7 cellular contexts compared by ENCODE assay signal in genomic region chr13:67231481-67231940, GRCh38. TPM values are rescaled to one million over a fixed set of nuclear protein-coding genes. Genes with fewer than 3 reads are reported as not detected.
A peak's percentile ranks its signal among the peaks of the same experiment; 100 is the strongest.
DNase-seq lines count a peak whose midpoint lies in the region; ATAC-seq and TF ChIP-seq lines count a peak whose summit lies in the region.

No MANE protein-coding gene starts in this region.

- 0 out of 2 replicates have a peak overlapping the region, but pooled peaks have one; percentile 86 for H2AFZ ChIP-seq in Karpas-422 (ENCODE audit: low read length)

- H3K4me3 Mint-ChIP-seq in activated T-helper 17 cell treated with anti-CD3 and anti-CD28 coated beads, Interleukin-2, amount 50 U/mL, for 72 hours = no peak overlapping the region

- peak overlapping the region; percentile 93 for H3K9ac ChIP-seq in Karpas-422 (ENCODE audit: low read length)
- H3K9ac ChIP-seq in iPS-20b (ENCODE audit: low read depth, low read length) = peak overlapping the region; percentile 79

- peaks cover 17% of the 10 kb centered on the region for H3K27me3 Mint-ChIP-seq in activated T-helper 17 cell treated with anti-CD3 and anti-CD28 coated beads, Interleukin-2, amount 50 U/mL, for 72 hours

- TF ChIP-seq EP300 in suprapubic skin (IDR thresholded peaks at IDR 0.05) = no peak

- H3K27me3 ChIP-seq in Karpas-422 (ENCODE audit: low read length) (no peaks in the 10 kb centered on the region), iPS-20b (ENCODE audit: insufficient read depth, low read length) (peaks cover 34% of the 10 kb centered on the region), suprapubic skin (peaks cover 16% of the 10 kb centered on the region)

- no peaks in the 10 kb centered on the region for H3K9me3 Mint-ChIP-seq in activated T-helper 17 cell treated with anti-CD3 and anti-CD28 coated beads, Interleukin-2, amount 50 U/mL, for 72 hours

- H3K4me3 ChIP-seq in Karpas-422 (ENCODE audit: low read length) = peak overlapping the region; percentile 89
- H3K4me3 ChIP-seq in iPS-20b (ENCODE audit: low read length) = peak overlapping the region; percentile 90
- peak overlapping the region; percentile 86 for H3K4me3 ChIP-seq in suprapubic skin

- no peak for ATAC-seq in activated T-helper 17 cell treated with anti-CD3 and anti-CD28 coated beads, Interleukin-2, amount 50 U/mL, for 72 hours (replicated peaks)
- no peak for ATAC-seq in HG03196 (IDR thresholded peaks at IDR 0.05; ENCODE audit: unreplicated experiment)

- WGBS in suprapubic skin = 11% methylated on average over 4 of the region's 4 CpGs

- no peaks in the 10 kb centered on the region for H3K9me3 ChIP-seq in Karpas-422 (ENCODE audit: low read length)
- no peaks in the 10 kb centered on the region for H3K9me3 ChIP-seq in iPS-20b (ENCODE audit: insufficient read depth, low read depth, low read length)
- no peaks in the 10 kb centered on the region for H3K9me3 ChIP-seq in suprapubic skin

- no peaks in the 10 kb centered on the region for H4K20me1 ChIP-seq in Karpas-422 (ENCODE audit: insufficient read depth, low read depth, low read length)

- peak overlapping the region; percentile 48 for H3K27ac Mint-ChIP-seq in activated T-helper 17 cell treated with anti-CD3 and anti-CD28 coated beads, Interleukin-2, amount 50 U/mL, for 72 hours

- peak overlapping the region; percentile 91 for H3K4me2 ChIP-seq in Karpas-422 (ENCODE audit: low read depth, low read length, poor library complexity, severe bottlenecking)

- no peak overlapping the region for H3K27ac ChIP-seq in Karpas-422 (ENCODE audit: low read length)
- H3K27ac ChIP-seq in iPS-20b (ENCODE audit: low read length) = no peak overlapping the region
- H3K27ac ChIP-seq in suprapubic skin = peak overlapping the region; percentile 79

- no peaks in the 10 kb centered on the region for H3K9me2 ChIP-seq in Karpas-422 (replicated peaks; ENCODE audit: insufficient read depth, low read length)

- TF ChIP-seq POLR2A in suprapubic skin (IDR thresholded peaks at IDR 0.05) = no peak

- DNase-seq in Karpas-422 = peak; percentile 50
- DNase-seq in suprapubic skin (ENCODE audit: low spot score in 2 of 2) = no peak
- DNase-seq in NCI-H2107 (lab: John Stamatoyannopoulos, UW) = no peak
- DNase-seq in activated CD4-positive, CD25-positive, alpha-beta regulatory T cell (lab: John Stamatoyannopoulos, UW) = no peak

- peaks cover 14% of the 10 kb centered on the region for H3K4me1 ChIP-seq in Karpas-422 (ENCODE audit: low read length)
- peaks cover 17% of the 10 kb centered on the region for H3K4me1 ChIP-seq in iPS-20b (ENCODE audit: insufficient read depth, low read length)
- peaks cover 9% of the 10 kb centered on the region for H3K4me1 ChIP-seq in suprapubic skin

- H3K4me1 Mint-ChIP-seq in activated T-helper 17 cell treated with anti-CD3 and anti-CD28 coated beads, Interleukin-2, amount 50 U/mL, for 72 hours = peaks cover 4% of the 10 kb centered on the region

- no peaks in the 10 kb centered on the region for H3K36me3 Mint-ChIP-seq in activated T-helper 17 cell treated with anti-CD3 and anti-CD28 coated beads, Interleukin-2, amount 50 U/mL, for 72 hours (ENCODE audit: low read depth)

- H3K79me2 ChIP-seq in Karpas-422 (ENCODE audit: low read length) = peaks cover 17% of the 10 kb centered on the region; the same call in 1 of the 2 replicates

- H3K36me3 ChIP-seq in Karpas-422 (ENCODE audit: insufficient read depth, low read length) (no peaks in the 10 kb centered on the region), iPS-20b (ENCODE audit: insufficient read depth, low read depth, low read length) (no peaks in the 10 kb centered on the region), suprapubic skin (no peaks in the 10 kb centered on the region)

- TF ChIP-seq CTCF in suprapubic skin (IDR thresholded peaks at IDR 0.05) = no peak

RNA-seq across cellular contexts. Expression of gene PCDH9, which starts 1.4 kb away (rescaled TPM):
- total RNA-seq in Karpas-422 (2014; rRNA removed; shearing (Covaris generic); ENCODE audit: low replicate concordance) = 3.7 and 5.8 TPM in 2 replicates
- under 1 TPM; 0.11 TPM for total RNA-seq in activated T-helper 17 cell treated with anti-CD3 and anti-CD28 coated beads, Interleukin-2, amount 50 U/mL, for 72 hours
- total RNA-seq in suprapubic skin = 1 to 10 TPM in 1 of 4 donors, under 1 TPM in 3; 0.64 to 1.1 (median 0.82) TPM
